In the genomic region with DNA sequence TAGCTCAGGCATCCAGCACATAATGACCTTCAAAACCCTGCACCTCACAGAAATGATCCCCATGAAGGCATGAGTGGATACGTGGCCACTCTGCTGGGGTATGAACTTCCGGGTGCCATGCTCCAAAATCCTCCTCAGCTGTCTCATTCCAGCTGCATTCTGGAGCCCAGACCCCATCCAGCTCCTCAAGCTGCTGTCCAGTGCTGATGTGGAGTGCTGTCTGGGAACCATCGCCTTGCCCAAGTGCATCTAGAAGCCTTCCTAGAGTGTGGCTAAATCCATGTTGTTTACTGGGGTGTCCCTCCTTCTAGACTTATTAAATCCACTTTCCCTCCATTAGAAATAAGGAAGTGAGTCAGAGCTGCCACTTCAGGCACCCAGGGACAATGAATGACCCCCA, we compare ENCODE assay signal across 21 cellular contexts.
"Had no signal": no experiment of that assay in that cellular context is flagged by ENCODE, and none has a peak within 500 bp of the region (broad histone marks: within the 10 kb centered on the region; RNA-seq: fewer than 3 reads in every experiment).

No MANE protein-coding gene starts in this region.

- DNase-seq: activated CD4-positive, alpha-beta T cell treated with anti-CD3 and anti-CD28 coated beads for 48 hours; activated CD4-positive, alpha-beta T cell treated with anti-CD3 and anti-CD28 coated beads, Interleukin-2, amount 50 U/mL, for 48 hours; activated CD4-positive, CD25-positive, alpha-beta regulatory T cell treated with anti-CD3 and anti-CD28 coated beads, Interleukin-2, amount 50 U/mL, for 72 hours; activated CD8-positive, alpha-beta memory T cell treated with anti-CD3 and anti-CD28 coated beads, Interleukin-2, amount 10 ng/mL, durations not matched to agents 7 days and 5 days; activated effector memory CD4-positive, alpha-beta T cell treated with Interleukin-2 at 50 U/mL for 16 hours; activated naive CD4-positive, alpha-beta T cell treated with Interleukin-2 at 50 U/mL for 16 hours; activated naive CD8-positive, alpha-beta T cell treated with anti-CD3 and anti-CD28 coated beads, Interleukin-2, amount 50 U/mL, for 24 hours; activated T-cell treated with anti-CD3 and anti-CD28 coated beads, Interleukin-2, amount 50 U/mL, for 24 hours; amniotic stem cell; body of pancreas; central memory CD4-positive, alpha-beta T cell; NCI-H1092 treated with DMSO at 0.1 percent for 48 hours; NCI-H1417 treated with DMSO at 0.1 percent for 48 hours; NCI-H1694; NCI-H2081; NCI-H510A treated with DMSO at 0.1 percent for 48 hours; SHP77 treated with DMSO at 0.1 percent for 48 hours had no signal

- H3K27me3 Mint-ChIP-seq: activated CD8-positive, alpha-beta memory T cell treated with anti-CD3 and anti-CD28 coated beads, Interleukin-2, amount 10 ng/mL, durations not matched to agents 7 days and 5 days; activated T-cell treated with anti-CD3 and anti-CD28 coated beads, Interleukin-2, amount 50 U/mL, for 24 hours had no signal

- H3K9me3 Mint-ChIP-seq: activated naive CD4-positive, alpha-beta T cell treated with anti-CD3 and anti-CD28 coated beads, Interleukin-2, amount 50 U/mL, for 72 hours; activated naive CD8-positive, alpha-beta T cell treated with anti-CD3 and anti-CD28 coated beads, Interleukin-2, amount 50 U/mL, for 24 hours; activated T-cell treated with anti-CD3 and anti-CD28 coated beads, Interleukin-2, amount 50 U/mL, for 24 hours; activated T-helper 1 cell treated with anti-CD3 and anti-CD28 coated beads, Interleukin-12 subunit alpha, Interleukin-12 subunit beta, Interleukin-2, Interleukin-4 antibody, amounts not matched to agents 30 ng/mL and 10 ng/mL and 1 ng/mL, durations not matched to agents 14 hours and 24 hours and 36 hours; T-helper 1 cell treated with Interleukin-12 subunit alpha and Interleukin-12 subunit beta and Interleukin-4 antibody, amounts not matched to agents 30 μg/mL and 1 μg/mL, for 36 hours had no signal

- ATAC-seq: activated CD8-positive, alpha-beta memory T cell treated with anti-CD3 and anti-CD28 coated beads, Interleukin-2, amount 10 ng/mL, durations not matched to agents 7 days and 5 days; activated naive CD4-positive, alpha-beta T cell treated with anti-CD3 and anti-CD28 coated beads, Interleukin-2, amount 50 U/mL, for 72 hours; activated naive CD8-positive, alpha-beta T cell treated with anti-CD3 and anti-CD28 coated beads, Interleukin-2, amount 50 U/mL, for 24 hours; body of pancreas had no signal

- H3K4me3 ChIP-seq: ascending aorta, body of pancreas had no signal

- H3K9me3 ChIP-seq: ascending aorta, body of pancreas had no signal

- H3K4me1 Mint-ChIP-seq: activated CD8-positive, alpha-beta memory T cell treated with anti-CD3 and anti-CD28 coated beads, Interleukin-2, amount 10 ng/mL, durations not matched to agents 7 days and 5 days; activated naive CD8-positive, alpha-beta T cell treated with anti-CD3 and anti-CD28 coated beads, Interleukin-2, amount 50 U/mL, for 24 hours had no signal

- H3K27me3 ChIP-seq: ascending aorta, body of pancreas had no signal

- H3K36me3 ChIP-seq: ascending aorta had no signal

- H3K27ac ChIP-seq: ascending aorta, body of pancreas had no signal

- H3K27ac Mint-ChIP-seq: activated CD8-positive, alpha-beta memory T cell treated with anti-CD3 and anti-CD28 coated beads, Interleukin-2, amount 10 ng/mL, durations not matched to agents 7 days and 5 days; activated naive CD4-positive, alpha-beta T cell treated with anti-CD3 and anti-CD28 coated beads, Interleukin-2, amount 50 U/mL, for 72 hours; activated naive CD8-positive, alpha-beta T cell treated with anti-CD3 and anti-CD28 coated beads, Interleukin-2, amount 50 U/mL, for 24 hours; activated T-cell treated with anti-CD3 and anti-CD28 coated beads, Interleukin-2, amount 50 U/mL, for 24 hours; activated T-helper 1 cell treated with anti-CD3 and anti-CD28 coated beads, Interleukin-12 subunit alpha, Interleukin-12 subunit beta, Interleukin-2, Interleukin-4 antibody, amounts not matched to agents 30 ng/mL and 10 ng/mL and 1 ng/mL, durations not matched to agents 14 hours and 24 hours and 36 hours; T-helper 1 cell treated with Interleukin-12 subunit alpha and Interleukin-12 subunit beta and Interleukin-4 antibody, amounts not matched to agents 30 μg/mL and 1 μg/mL, for 36 hours had no signal

- H3K4me1 ChIP-seq: ascending aorta, body of pancreas had no signal

- H3K36me3 Mint-ChIP-seq: activated CD8-positive, alpha-beta memory T cell treated with anti-CD3 and anti-CD28 coated beads, Interleukin-2, amount 10 ng/mL, durations not matched to agents 7 days and 5 days; activated naive CD4-positive, alpha-beta T cell treated with anti-CD3 and anti-CD28 coated beads, Interleukin-2, amount 50 U/mL, for 72 hours had no signal

- H3K4me3 Mint-ChIP-seq: activated CD8-positive, alpha-beta memory T cell treated with anti-CD3 and anti-CD28 coated beads, Interleukin-2, amount 10 ng/mL, durations not matched to agents 7 days and 5 days; activated naive CD8-positive, alpha-beta T cell treated with anti-CD3 and anti-CD28 coated beads, Interleukin-2, amount 50 U/mL, for 24 hours; activated T-cell treated with anti-CD3 and anti-CD28 coated beads, Interleukin-2, amount 50 U/mL, for 24 hours; activated T-helper 1 cell treated with anti-CD3 and anti-CD28 coated beads, Interleukin-12 subunit alpha, Interleukin-12 subunit beta, Interleukin-2, Interleukin-4 antibody, amounts not matched to agents 30 ng/mL and 10 ng/mL and 1 ng/mL, durations not matched to agents 14 hours and 24 hours and 36 hours; T-helper 1 cell treated with Interleukin-12 subunit alpha and Interleukin-12 subunit beta and Interleukin-4 antibody, amounts not matched to agents 30 μg/mL and 1 μg/mL, for 36 hours had no signal
